25 cellular contexts compared by ENCODE assay signal in the genomic region with DNA sequence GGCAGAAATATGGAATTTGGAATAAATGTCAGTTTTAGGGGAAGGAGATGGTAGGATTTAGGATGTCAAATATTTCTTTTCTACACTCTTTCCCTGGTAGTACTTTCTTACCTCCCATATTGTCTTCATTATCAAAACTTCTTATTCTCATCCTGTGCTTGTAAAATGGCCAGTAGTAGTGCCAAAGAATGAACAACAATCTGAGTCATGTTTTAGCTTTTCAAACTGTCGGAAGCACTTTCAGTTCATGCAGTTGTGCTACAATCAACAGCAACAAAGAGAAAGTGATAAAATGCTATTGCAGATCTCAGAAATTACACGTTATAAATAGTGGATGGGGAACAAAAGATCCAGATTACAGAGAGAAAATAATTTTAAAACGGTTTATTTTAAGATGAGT.
DNase-seq lines count a peak whose midpoint lies in the region; ATAC-seq and TF ChIP-seq lines count a peak whose summit lies in the region.
"Had no signal": no experiment of that assay in that cellular context is flagged by ENCODE, and none has a peak within 500 bp of the region (broad histone marks: within the 10 kb centered on the region; RNA-seq: fewer than 3 reads in every experiment).

No MANE protein-coding gene starts in this region.

- no peaks in the 10 kb centered on the region for H3K9me3 Mint-ChIP-seq in HFFc6
- H3K9me3 Mint-ChIP-seq in nephron, result no peaks in the 10 kb centered on the region
- H3K9me3 Mint-ChIP-seq: activated CD4-positive, alpha-beta memory T cell treated with anti-CD3 and anti-CD28 coated beads for 36 hours; CD4-positive, alpha-beta T cell; T-helper 2 cell treated with Interferon-gamma antibody and Interleukin-4, amounts not matched to agents 5 μg/mL and 100 μg/mL, for 36 hours had no signal

- H3K4me3 Mint-ChIP-seq in HFFc6 (peak overlapping the region; percentile 44; the same call in 1 of the 2 replicates), nephron (peak overlapping the region in 2 of 3 experiments; percentile 16 to 21)
- H3K4me3 Mint-ChIP-seq: activated CD4-positive, alpha-beta memory T cell treated with anti-CD3 and anti-CD28 coated beads for 36 hours; CD4-positive, alpha-beta T cell; T-helper 2 cell treated with Interferon-gamma antibody and Interleukin-4, amounts not matched to agents 5 μg/mL and 100 μg/mL, for 36 hours; WTC11 had no signal

- no peak for TF ChIP-seq CTCF in HFFc6 (IDR thresholded peaks at IDR 0.05)
- TF ChIP-seq CTCF in nephron (IDR thresholded peaks at IDR 0.05; ENCODE audit: unreplicated experiment in 3 of 3), result no peak

- DNase-seq in AG08395 (ENCODE audit: low spot score) (peak; percentile 55), HFFc6 (peak; percentile 21), dedifferentiated amniotic fluid mesenchymal stem cell (ENCODE audit: extremely low spot score) (peak; percentile 43), cerebellum (ENCODE audit: low spot score) (no peak)
- DNase-seq in activated CD4-positive, alpha-beta T cell treated with anti-CD3 and anti-CD28 coated beads for 48 hours, result no peak
- DNase-seq: activated CD4-positive, alpha-beta memory T cell treated with anti-CD3 and anti-CD28 coated beads for 36 hours; activated gamma-delta T cell; activated T-cell treated with anti-CD3 and anti-CD28 coated beads for 4 hours; amygdala; CD4-positive, alpha-beta T cell; central memory CD4-positive, alpha-beta T cell; effector CD4-positive, alpha-beta T cell; heart right ventricle; Kasumi-1; left ventricle myocardium inferior; NCI-H1436; NCI-H524 treated with DMSO at 0.1 percent for 48 hours; RPMI8226; upper lobe of left lung had no signal

- H3K4me1 Mint-ChIP-seq in HFFc6 (ENCODE audit: low read depth), result peaks cover 8% of the 10 kb centered on the region; the same call in 1 of the 2 replicates
- H3K4me1 Mint-ChIP-seq in nephron, result peaks cover 12% of the 10 kb centered on the region
- H3K4me1 Mint-ChIP-seq: WTC11 had no signal

- ATAC-seq in GM21529 (IDR thresholded peaks at IDR 0.05; ENCODE audit: unreplicated experiment), result no peak
- no peak for ATAC-seq in HG03139 (IDR thresholded peaks at IDR 0.05; ENCODE audit: unreplicated experiment)
- ATAC-seq: A549, heart right ventricle, WTC11 had no signal

- no peaks in the 10 kb centered on the region for H3K36me3 Mint-ChIP-seq in HFFc6 (ENCODE audit: low read depth)
- no peaks in the 10 kb centered on the region for H3K36me3 Mint-ChIP-seq in nephron (ENCODE audit: low read depth)
- H3K36me3 Mint-ChIP-seq: activated CD4-positive, alpha-beta memory T cell treated with anti-CD3 and anti-CD28 coated beads for 36 hours; WTC11 had no signal

- peaks cover 6% of the 10 kb centered on the region for H3K27me3 Mint-ChIP-seq in HFFc6 (ENCODE audit: insufficient read depth)
- no peaks in the 10 kb centered on the region for H3K27me3 Mint-ChIP-seq in nephron (ENCODE audit: low read depth)
- H3K27me3 Mint-ChIP-seq: activated CD4-positive, alpha-beta memory T cell treated with anti-CD3 and anti-CD28 coated beads for 36 hours; CD4-positive, alpha-beta T cell had no signal

- no peak overlapping the region for H3K27ac Mint-ChIP-seq in HFFc6
- peak overlapping the region; percentile 33 to 79 (median 70) for H3K27ac Mint-ChIP-seq in nephron
- H3K27ac Mint-ChIP-seq: activated CD4-positive, alpha-beta memory T cell treated with anti-CD3 and anti-CD28 coated beads for 36 hours; CD4-positive, alpha-beta T cell; T-helper 2 cell treated with Interferon-gamma antibody and Interleukin-4, amounts not matched to agents 5 μg/mL and 100 μg/mL, for 36 hours; WTC11 had no signal

Comparison
In these comparisons a context has a peak if more than half of its experiments do, and no peak if none do; other contexts are left out.
1. DNase-seq: peak in AG08395 (single experiment), HFFc6 (single experiment) and dedifferentiated amniotic fluid mesenchymal stem cell (single experiment); none in cerebellum (single experiment) and activated CD4-positive, alpha-beta T cell treated with anti-CD3 and anti-CD28 coated beads for 48 hours (single experiment).